15 cellular contexts compared by ENCODE assay signal in genomic region chr1:98221926-98222325, GRCh38.
DNase-seq lines count a peak whose midpoint lies in the region; ATAC-seq and TF ChIP-seq lines count a peak whose summit lies in the region.
"Had no signal": no experiment of that assay in that cellular context is flagged by ENCODE, and none has a peak within 500 bp of the region (broad histone marks: within the 10 kb centered on the region; RNA-seq: fewer than 3 reads in every experiment).

No MANE protein-coding gene starts in this region.

- TF ChIP-seq POLR2A in uterus (IDR thresholded peaks at IDR 0.05): no peak

- peaks cover 6% of the 10 kb centered on the region for H3K36me3 Mint-ChIP-seq in Caco-2 (ENCODE audit: insufficient read depth, unreplicated experiment)
- H3K36me3 Mint-ChIP-seq: activated CD4-positive, alpha-beta memory T cell treated with anti-CD3 and anti-CD28 coated beads for 36 hours had no signal

- H3K4me3 ChIP-seq in A673 (ENCODE audit: low read depth, low read length, poor library complexity, severe bottlenecking): no peak overlapping the region
- no peak overlapping the region for H3K4me3 ChIP-seq in Caco-2 (ENCODE audit: low read depth, low read length)
- no peak overlapping the region for H3K4me3 ChIP-seq in cardiac fibroblast (replicated peaks in 1 of 2; ENCODE audit: low read depth in 2 of 2, low read length in 2 of 2)
- H3K4me3 ChIP-seq in uterus: no peak overlapping the region
- H3K4me3 ChIP-seq: smooth muscle cell had no signal

- peak overlapping the region; percentile 46 for H3K27ac Mint-ChIP-seq in Caco-2 (ENCODE audit: unreplicated experiment)
- H3K27ac Mint-ChIP-seq: activated CD4-positive, alpha-beta memory T cell treated with anti-CD3 and anti-CD28 coated beads for 36 hours had no signal

- H3K27me3 Mint-ChIP-seq in Caco-2 (ENCODE audit: insufficient read depth, unreplicated experiment): no peaks in the 10 kb centered on the region
- H3K27me3 Mint-ChIP-seq: activated CD4-positive, alpha-beta memory T cell treated with anti-CD3 and anti-CD28 coated beads for 36 hours had no signal

- BruUV-seq in A673 (replicated peaks; lab: Mats Ljungman, UMichigan): no TSS peak
- BruUV-seq in Caco-2 (replicated peaks; lab: Mats Ljungman, UMichigan): no TSS peak

- DNase-seq in A673 (ENCODE audit: low spot score) (peak; percentile 62), Caco-2 (no peak), NCI-H2227 treated with DMSO at 0.1 percent for 48 hours (lab: John Stamatoyannopoulos, UW) (peak; percentile 94), cardiac fibroblast (ENCODE audit: low read depth in 2 of 2) (peak; percentile 18 to 45), uterus (no peak), GM10248 (ENCODE audit: extremely low spot score) (no peak), left ventricle myocardium superior (no peak)
- DNase-seq: activated CD4-positive, alpha-beta memory T cell treated with anti-CD3 and anti-CD28 coated beads for 36 hours; activated T-cell treated with anti-CD3 and anti-CD28 coated beads, Interleukin-2, amount 50 U/mL, for 48 hours; caudate nucleus; left cardiac atrium; MV-4-11; PC-3 had no signal

- no peak overlapping the region for H3K4me3 Mint-ChIP-seq in Caco-2 (ENCODE audit: unreplicated experiment)
- H3K4me3 Mint-ChIP-seq: activated CD4-positive, alpha-beta memory T cell treated with anti-CD3 and anti-CD28 coated beads for 36 hours had no signal

- CTCF ChIA-PET in A673 (lab: Charles Lee): no interaction called here
- CTCF ChIA-PET in Caco-2 (lab: Charles Lee): no interaction called here
- CTCF ChIA-PET in GM10248 (lab: Yijun Ruan, JAX): no interaction called here

- POLR2A ChIA-PET in A673 (lab: Charles Lee; ENCODE audit: low non-redundant PET) (no interaction called here), Caco-2 (lab: Charles Lee) (no interaction called here), GM10248 (lab: Yijun Ruan, JAX) (no interaction called here)

- H3K36me3 ChIP-seq in A673 (ENCODE audit: insufficient read depth, low read length, poor library complexity, severe bottlenecking): no peaks in the 10 kb centered on the region
- H3K36me3 ChIP-seq in Caco-2 (ENCODE audit: control insufficient read depth, insufficient read depth, low read length): no peaks in the 10 kb centered on the region
- H3K36me3 ChIP-seq in uterus: no peaks in the 10 kb centered on the region

- H3K4me1 ChIP-seq in A673 (ENCODE audit: insufficient read depth, low read length, poor library complexity, severe bottlenecking) (peaks cover 14% of the 10 kb centered on the region), Caco-2 (no peaks in the 10 kb centered on the region), uterus (no peaks in the 10 kb centered on the region)

- intact Hi-C loops in A673 (cut with micrococcal nuclease; ENCODE audit: unreplicated experiment): no loop called here
- intact Hi-C loops in Caco-2 (cut with micrococcal nuclease; ENCODE audit: unreplicated experiment): no loop called here
- intact Hi-C loops in uterus (cut with DNase I; ENCODE audit: low total_unique reads): no loop called here
- intact Hi-C loops in left ventricle myocardium superior (cut with micrococcal nuclease): no loop called here

- no peak for ATAC-seq in left ventricle myocardium superior
- no peak for ATAC-seq in HG03342 (IDR thresholded peaks at IDR 0.05; ENCODE audit: unreplicated experiment)
- ATAC-seq: left cardiac atrium, PC-3 had no signal

- peaks cover 13% of the 10 kb centered on the region for H3K4me1 Mint-ChIP-seq in Caco-2 (ENCODE audit: low read depth, unreplicated experiment)

- H3K9me3 Mint-ChIP-seq in Caco-2 (ENCODE audit: unreplicated experiment): peaks cover 25% of the 10 kb centered on the region
- H3K9me3 Mint-ChIP-seq: activated CD4-positive, alpha-beta memory T cell treated with anti-CD3 and anti-CD28 coated beads for 36 hours had no signal

- no peaks in the 10 kb centered on the region for H3K27me3 ChIP-seq in A673 (replicated peaks; ENCODE audit: insufficient read depth, low read depth, low read length, poor library complexity)
- no peaks in the 10 kb centered on the region for H3K27me3 ChIP-seq in Caco-2 (replicated peaks; ENCODE audit: control insufficient read depth, insufficient read depth, low read length)
- no peaks in the 10 kb centered on the region for H3K27me3 ChIP-seq in uterus

- no peak overlapping the region for H3K27ac ChIP-seq in A673 (ENCODE audit: low read depth, low read length, poor library complexity, severe bottlenecking)
- H3K27ac ChIP-seq in uterus: no peak overlapping the region

- no peaks in the 10 kb centered on the region for H3K9me3 ChIP-seq in A673 (ENCODE audit: low read depth, low read length, poor library complexity, severe bottlenecking)
- H3K9me3 ChIP-seq in Caco-2: no peaks in the 10 kb centered on the region
- H3K9me3 ChIP-seq in uterus: no peaks in the 10 kb centered on the region

- TF ChIP-seq CTCF in A673 (conservative IDR thresholded peaks at IDR 0.05; ENCODE audit: low read depth, low read length) (no peak), Caco-2 (IDR thresholded peaks at IDR 0.05; ENCODE audit: insufficient read depth in 1 of 2, low read depth in 1 of 2, low read length in 1 of 2, severe bottlenecking in 1 of 2, unreplicated experiment in 1 of 2) (no peak), cardiac fibroblast (IDR thresholded peaks at IDR 0.05; ENCODE audit: low read depth, low read length) (no peak), uterus (IDR thresholded peaks at IDR 0.05) (no peak), GM10248 (IDR thresholded peaks at IDR 0.05; ENCODE audit: control extremely low read depth, extremely low read depth, low read depth, missing control alignments) (no peak)

Comparison
In these comparisons a context has a peak if more than half of its experiments do, and no peak if none do; other contexts are left out.
1. DNase-seq: peak in A673 (single experiment), NCI-H2227 treated with DMSO at 0.1 percent for 48 hours (single experiment) and cardiac fibroblast (2 of 2); none in Caco-2 (0 of 2), uterus (0 of 2), GM10248 (single experiment) and left ventricle myocardium superior (single experiment).